ENCODE assay signal across 3 cellular contexts in the genomic region with DNA sequence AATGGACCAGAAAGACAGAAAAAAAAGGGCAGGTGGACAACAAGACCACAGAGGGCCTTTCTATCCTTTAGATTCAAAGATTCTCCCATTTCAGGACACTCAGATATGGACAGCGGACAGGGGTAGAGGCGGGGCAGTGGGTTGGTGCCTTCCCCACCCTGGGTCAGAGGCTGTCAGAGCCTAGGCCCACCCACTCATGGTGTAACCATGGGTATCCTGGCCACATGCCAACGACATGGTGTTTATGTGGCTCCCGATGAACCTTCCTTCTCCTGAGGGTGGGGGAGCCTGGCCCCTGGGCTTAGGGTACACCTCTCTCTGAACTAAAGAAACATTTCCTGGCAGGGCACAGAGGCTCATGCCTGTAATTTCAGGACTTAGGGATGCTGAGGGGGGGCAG.
A peak's percentile ranks its signal among the peaks of the same experiment; 100 is the strongest.
TF ChIP-seq lines count a peak whose summit lies in the region.

No MANE protein-coding gene starts in this region.

TF ChIP-seq in SK-N-SH, 30 proteins besides CTCF, POLR2A, EP300 and RAD21 (continued from another document):
- TF ChIP-seq, protein P1, sequence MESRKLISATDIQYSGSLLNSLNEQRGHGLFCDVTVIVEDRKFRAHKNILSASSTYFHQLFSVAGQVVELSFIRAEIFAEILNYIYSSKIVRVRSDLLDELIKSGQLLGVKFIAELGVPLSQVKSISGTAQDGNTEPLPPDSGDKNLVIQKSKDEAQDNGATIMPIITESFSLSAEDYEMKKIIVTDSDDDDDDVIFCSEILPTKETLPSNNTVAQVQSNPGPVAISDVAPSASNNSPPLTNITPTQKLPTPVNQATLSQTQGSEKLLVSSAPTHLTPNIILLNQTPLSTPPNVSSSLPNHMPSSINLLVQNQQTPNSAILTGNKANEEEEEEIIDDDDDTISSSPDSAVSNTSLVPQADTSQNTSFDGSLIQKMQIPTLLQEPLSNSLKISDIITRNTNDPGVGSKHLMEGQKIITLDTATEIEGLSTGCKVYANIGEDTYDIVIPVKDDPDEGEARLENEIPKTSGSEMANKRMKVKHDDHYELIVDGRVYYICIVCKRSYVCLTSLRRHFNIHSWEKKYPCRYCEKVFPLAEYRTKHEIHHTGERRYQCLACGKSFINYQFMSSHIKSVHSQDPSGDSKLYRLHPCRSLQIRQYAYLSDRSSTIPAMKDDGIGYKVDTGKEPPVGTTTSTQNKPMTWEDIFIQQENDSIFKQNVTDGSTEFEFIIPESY (IDR thresholded peaks at IDR 0.05; ENCODE audit: borderline replicate concordance, low read depth): no peak
- TF ChIP-seq, protein P2, sequence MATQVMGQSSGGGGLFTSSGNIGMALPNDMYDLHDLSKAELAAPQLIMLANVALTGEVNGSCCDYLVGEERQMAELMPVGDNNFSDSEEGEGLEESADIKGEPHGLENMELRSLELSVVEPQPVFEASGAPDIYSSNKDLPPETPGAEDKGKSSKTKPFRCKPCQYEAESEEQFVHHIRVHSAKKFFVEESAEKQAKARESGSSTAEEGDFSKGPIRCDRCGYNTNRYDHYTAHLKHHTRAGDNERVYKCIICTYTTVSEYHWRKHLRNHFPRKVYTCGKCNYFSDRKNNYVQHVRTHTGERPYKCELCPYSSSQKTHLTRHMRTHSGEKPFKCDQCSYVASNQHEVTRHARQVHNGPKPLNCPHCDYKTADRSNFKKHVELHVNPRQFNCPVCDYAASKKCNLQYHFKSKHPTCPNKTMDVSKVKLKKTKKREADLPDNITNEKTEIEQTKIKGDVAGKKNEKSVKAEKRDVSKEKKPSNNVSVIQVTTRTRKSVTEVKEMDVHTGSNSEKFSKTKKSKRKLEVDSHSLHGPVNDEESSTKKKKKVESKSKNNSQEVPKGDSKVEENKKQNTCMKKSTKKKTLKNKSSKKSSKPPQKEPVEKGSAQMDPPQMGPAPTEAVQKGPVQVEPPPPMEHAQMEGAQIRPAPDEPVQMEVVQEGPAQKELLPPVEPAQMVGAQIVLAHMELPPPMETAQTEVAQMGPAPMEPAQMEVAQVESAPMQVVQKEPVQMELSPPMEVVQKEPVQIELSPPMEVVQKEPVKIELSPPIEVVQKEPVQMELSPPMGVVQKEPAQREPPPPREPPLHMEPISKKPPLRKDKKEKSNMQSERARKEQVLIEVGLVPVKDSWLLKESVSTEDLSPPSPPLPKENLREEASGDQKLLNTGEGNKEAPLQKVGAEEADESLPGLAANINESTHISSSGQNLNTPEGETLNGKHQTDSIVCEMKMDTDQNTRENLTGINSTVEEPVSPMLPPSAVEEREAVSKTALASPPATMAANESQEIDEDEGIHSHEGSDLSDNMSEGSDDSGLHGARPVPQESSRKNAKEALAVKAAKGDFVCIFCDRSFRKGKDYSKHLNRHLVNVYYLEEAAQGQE (IDR thresholded peaks at IDR 0.05; ENCODE audit: low read depth, low read length): peak; percentile 77

TF ChIP-seq in SK-N-SH treated with all-trans-retinoic acid at 6 μM for 48 hours, 23 proteins besides CTCF, POLR2A, EP300 and RAD21 (continued from another document):
- TF ChIP-seq SNAI2 (CRISPR knock-in tag; IDR thresholded peaks at IDR 0.05) (no peak), ESRRG (CRISPR knock-in tag; IDR thresholded peaks at IDR 0.05) (no peak), ISL1 (CRISPR knock-in tag; IDR thresholded peaks at IDR 0.05) (no peak), CSDC2 (CRISPR knock-in tag; IDR thresholded peaks at IDR 0.05) (no peak), ZNF8 (CRISPR knock-in tag; IDR thresholded peaks at IDR 0.05) (no peak), BACH2 (CRISPR knock-in tag; IDR thresholded peaks at IDR 0.05; ENCODE audit: borderline replicate concordance) (no peak), TOX (CRISPR knock-in tag; IDR thresholded peaks at IDR 0.05; ENCODE audit: borderline replicate concordance) (no peak), ZFP30 (CRISPR knock-in tag; IDR thresholded peaks at IDR 0.05) (no peak)
- TF ChIP-seq, protein P3, sequence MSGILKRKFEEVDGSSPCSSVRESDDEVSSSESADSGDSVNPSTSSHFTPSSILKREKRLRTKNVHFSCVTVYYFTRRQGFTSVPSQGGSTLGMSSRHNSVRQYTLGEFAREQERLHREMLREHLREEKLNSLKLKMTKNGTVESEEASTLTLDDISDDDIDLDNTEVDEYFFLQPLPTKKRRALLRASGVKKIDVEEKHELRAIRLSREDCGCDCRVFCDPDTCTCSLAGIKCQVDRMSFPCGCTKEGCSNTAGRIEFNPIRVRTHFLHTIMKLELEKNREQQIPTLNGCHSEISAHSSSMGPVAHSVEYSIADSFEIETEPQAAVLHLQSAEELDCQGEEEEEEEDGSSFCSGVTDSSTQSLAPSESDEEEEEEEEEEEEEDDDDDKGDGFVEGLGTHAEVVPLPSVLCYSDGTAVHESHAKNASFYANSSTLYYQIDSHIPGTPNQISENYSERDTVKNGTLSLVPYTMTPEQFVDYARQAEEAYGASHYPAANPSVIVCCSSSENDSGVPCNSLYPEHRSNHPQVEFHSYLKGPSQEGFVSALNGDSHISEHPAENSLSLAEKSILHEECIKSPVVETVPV (CRISPR knock-in tag; IDR thresholded peaks at IDR 0.05): no peak
- TF ChIP-seq, protein P4, sequence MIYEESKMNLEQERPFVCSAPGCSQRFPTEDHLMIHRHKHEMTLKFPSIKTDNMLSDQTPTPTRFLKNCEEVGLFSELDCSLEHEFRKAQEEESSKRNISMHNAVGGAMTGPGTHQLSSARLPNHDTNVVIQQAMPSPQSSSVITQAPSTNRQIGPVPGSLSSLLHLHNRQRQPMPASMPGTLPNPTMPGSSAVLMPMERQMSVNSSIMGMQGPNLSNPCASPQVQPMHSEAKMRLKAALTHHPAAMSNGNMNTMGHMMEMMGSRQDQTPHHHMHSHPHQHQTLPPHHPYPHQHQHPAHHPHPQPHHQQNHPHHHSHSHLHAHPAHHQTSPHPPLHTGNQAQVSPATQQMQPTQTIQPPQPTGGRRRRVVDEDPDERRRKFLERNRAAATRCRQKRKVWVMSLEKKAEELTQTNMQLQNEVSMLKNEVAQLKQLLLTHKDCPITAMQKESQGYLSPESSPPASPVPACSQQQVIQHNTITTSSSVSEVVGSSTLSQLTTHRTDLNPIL (CRISPR knock-in tag; IDR thresholded peaks at IDR 0.05; ENCODE audit: low read depth): no peak
- TF ChIP-seq, protein P5, sequence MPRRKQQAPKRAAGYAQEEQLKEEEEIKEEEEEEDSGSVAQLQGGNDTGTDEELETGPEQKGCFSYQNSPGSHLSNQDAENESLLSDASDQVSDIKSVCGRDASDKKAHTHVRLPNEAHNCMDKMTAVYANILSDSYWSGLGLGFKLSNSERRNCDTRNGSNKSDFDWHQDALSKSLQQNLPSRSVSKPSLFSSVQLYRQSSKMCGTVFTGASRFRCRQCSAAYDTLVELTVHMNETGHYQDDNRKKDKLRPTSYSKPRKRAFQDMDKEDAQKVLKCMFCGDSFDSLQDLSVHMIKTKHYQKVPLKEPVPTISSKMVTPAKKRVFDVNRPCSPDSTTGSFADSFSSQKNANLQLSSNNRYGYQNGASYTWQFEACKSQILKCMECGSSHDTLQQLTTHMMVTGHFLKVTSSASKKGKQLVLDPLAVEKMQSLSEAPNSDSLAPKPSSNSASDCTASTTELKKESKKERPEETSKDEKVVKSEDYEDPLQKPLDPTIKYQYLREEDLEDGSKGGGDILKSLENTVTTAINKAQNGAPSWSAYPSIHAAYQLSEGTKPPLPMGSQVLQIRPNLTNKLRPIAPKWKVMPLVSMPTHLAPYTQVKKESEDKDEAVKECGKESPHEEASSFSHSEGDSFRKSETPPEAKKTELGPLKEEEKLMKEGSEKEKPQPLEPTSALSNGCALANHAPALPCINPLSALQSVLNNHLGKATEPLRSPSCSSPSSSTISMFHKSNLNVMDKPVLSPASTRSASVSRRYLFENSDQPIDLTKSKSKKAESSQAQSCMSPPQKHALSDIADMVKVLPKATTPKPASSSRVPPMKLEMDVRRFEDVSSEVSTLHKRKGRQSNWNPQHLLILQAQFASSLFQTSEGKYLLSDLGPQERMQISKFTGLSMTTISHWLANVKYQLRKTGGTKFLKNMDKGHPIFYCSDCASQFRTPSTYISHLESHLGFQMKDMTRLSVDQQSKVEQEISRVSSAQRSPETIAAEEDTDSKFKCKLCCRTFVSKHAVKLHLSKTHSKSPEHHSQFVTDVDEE (CRISPR knock-in tag; IDR thresholded peaks at IDR 0.05): no peak

TF ChIP-seq in HepG2, 621 proteins besides CTCF, POLR2A, EP300 and RAD21 (continued from another document):
- TF ChIP-seq, protein P2 (IDR thresholded peaks at IDR 0.05; ENCODE audit: borderline replicate concordance in 1 of 2, low read depth in 1 of 2, low read length in 2 of 2): peak in 1 of 2 experiments; percentile 78; a peak in 3 of 4 replicates
